ENCODE assay signal across 10 cellular contexts in genomic region chr11:117814204-117814765, GRCh38. TPM values are rescaled to one million over a fixed set of nuclear protein-coding genes. Genes with fewer than 3 reads are reported as not detected.
DNase-seq lines count a peak whose midpoint lies in the region; ATAC-seq and TF ChIP-seq lines count a peak whose summit lies in the region.
"Had no signal": no experiment of that assay in that cellular context is flagged by ENCODE, and none has a peak within 500 bp of the region (broad histone marks: within the 10 kb centered on the region; RNA-seq: fewer than 3 reads in every experiment).

No MANE protein-coding gene starts in this region.

- CTCF ChIA-PET in activated B cell treated with CpG ODN at 0.5 μM for 24 hours (lab: Charles Lee): interaction anchor here (1.6 to 11.0 kb wide), 7 partner anchors 9 to 239 kb away, joined by 5 to 265 read pairs (median 10); no protein-coding TSS in a partner anchor

- H3K4me3 Mint-ChIP-seq in activated B cell treated with CpG ODN at 0.5 μM for 24 hours (peak overlapping the region; percentile 79), naive B cell (peak overlapping the region in 6 of 8 donors; percentile 79 to 91 (median 88))

- peak; percentile 6 for ATAC-seq in HG02642 (IDR thresholded peaks at IDR 0.05; ENCODE audit: poor library complexity, unreplicated experiment)
- ATAC-seq in activated B cell treated with CpG ODN at 0.5 μM for 24 hours (ENCODE audit: low read depth): no peak
- no peak for ATAC-seq in naive B cell (ENCODE audit: low read depth in 2 of 2)

- TF ChIP-seq CTCF in activated B cell treated with CpG ODN at 0.5 μM for 24 hours (IDR thresholded peaks at IDR 0.05): no peak

- peaks cover 73% of the 10 kb centered on the region for H3K4me1 Mint-ChIP-seq in activated B cell treated with CpG ODN at 0.5 μM for 24 hours
- peaks cover 51 to 73% (median 61%) of the 10 kb centered on the region in 3 donors for H3K4me1 Mint-ChIP-seq in naive B cell

- POLR2A ChIA-PET in activated B cell treated with CpG ODN at 0.5 μM for 24 hours (lab: Charles Lee): interaction anchor here (0.8 to 6.6 kb wide), 21 partner anchors 10 to 583 kb away, joined by 3 to 132 read pairs (median 10); partner anchors contain the start of genes FXYD2, IL10RA, PCSK7 and RNF214

- H3K4me3 ChIP-seq in GM08714 (ENCODE audit: low read length): peak overlapping the region; percentile 39; the same call in 1 of the 2 replicates

- intact Hi-C loops in activated B cell treated with CpG ODN at 0.5 μM for 24 hours (cut with micrococcal nuclease): loop anchor here (2.0 kb wide), 2 partner anchors 137 to 581 kb away; partner anchors contain the start of genes PCSK7 and RNF214

- H3K36me3 Mint-ChIP-seq in activated B cell treated with CpG ODN at 0.5 μM for 24 hours (ENCODE audit: low read depth) (no peaks in the 10 kb centered on the region), naive B cell (no peaks in the 10 kb centered on the region)

- H3K9me3 Mint-ChIP-seq in activated B cell treated with CpG ODN at 0.5 μM for 24 hours: no peaks in the 10 kb centered on the region
- H3K9me3 Mint-ChIP-seq in naive B cell: no peaks in the 10 kb centered on the region

- H3K27me3 Mint-ChIP-seq in activated B cell treated with CpG ODN at 0.5 μM for 24 hours: peaks cover 2% of the 10 kb centered on the region
- H3K27me3 Mint-ChIP-seq in naive B cell: peaks cover 0 to 10% (median 7%) of the 10 kb centered on the region in 3 donors

- H3K27ac Mint-ChIP-seq in activated B cell treated with CpG ODN at 0.5 μM for 24 hours (peak overlapping the region; percentile 97), naive B cell (peak overlapping the region; percentile 99 to 100 (median 100))

- no peak for DNase-seq in activated B cell treated with CpG ODN at 0.5 μM for 24 hours
- DNase-seq in naive B cell: no peak
- no peak for DNase-seq in kidney glomerular epithelial cell (lab: John Stamatoyannopoulos, UW)
- no peak for DNase-seq in NCI-H1417 treated with DMSO at 0.1 percent for 48 hours (lab: John Stamatoyannopoulos, UW)
- DNase-seq in stimulated activated CD4-positive, alpha-beta T cell treated with anti-CD3 and anti-CD28 coated beads, Interleukin-4, amount 100 ng/mL, for 24 hours: no peak
- DNase-seq in NCI-H187 treated with DMSO at 0.1 percent for 48 hours (lab: John Stamatoyannopoulos, UW): no peak
- DNase-seq: foreskin melanocyte, SK-N-SH had no signal

RNA-seq across cellular contexts. Expression of gene FXYD2, which starts 10.3 kb away (rescaled TPM):
- total RNA-seq in activated B cell treated with CpG ODN at 0.5 μM for 24 hours: 40.4 and 44.6 TPM in 2 replicates
- polyA plus RNA-seq in naive B cell (ENCODE audit: low read depth in 6 of 6): 1 to 10 TPM in 1 of 6 donors, under 1 TPM in 2, not detected in 3; 0.74 to 4.0 (median 0.75) TPM
- polyA plus RNA-seq: SK-N-SH had no signal

RNA-seq across cellular contexts. Expression of gene DSCAML1, which starts 17.3 kb away (rescaled TPM):
- total RNA-seq in activated B cell treated with CpG ODN at 0.5 μM for 24 hours: 1.5 and 3.6 TPM in 2 replicates
- polyA plus RNA-seq in naive B cell (ENCODE audit: low read depth in 6 of 6): under 1 TPM in 3 of 6 donors, not detected in 3; 0.03 to 0.25 (median 0.11) TPM
- polyA plus RNA-seq: SK-N-SH had no signal
